Comparison of ENCODE assay signal across 29 cellular contexts in genomic region chr3:99321261-99321660, GRCh38.
"Had no signal": no experiment of that assay in that cellular context is flagged by ENCODE, and none has a peak within 500 bp of the region (broad histone marks: within the 10 kb centered on the region; RNA-seq: fewer than 3 reads in every experiment).

No MANE protein-coding gene starts in this region.

- H3K36me3 ChIP-seq: cardiac muscle cell, gastroesophageal sphincter had no signal

- H3K27me3 ChIP-seq: cardiac muscle cell, gastroesophageal sphincter had no signal

- H3K27ac Mint-ChIP-seq: activated CD4-positive, alpha-beta memory T cell treated with anti-CD3 and anti-CD28 coated beads, Interleukin-2, amount 10 ng/mL, durations not matched to agents 7 days and 5 days; activated CD4-positive, alpha-beta T cell treated with anti-CD3 and anti-CD28 coated beads for 36 hours; activated CD4-positive, alpha-beta T cell treated with anti-CD3 and anti-CD28 coated beads, Interleukin-2, amount 10 ng/mL, durations not matched to agents 24 days and 14 days; activated naive CD8-positive, alpha-beta T cell; activated T-helper 17 cell treated with anti-CD3 and anti-CD28 coated beads, Interleukin-2, amount 50 U/mL, for 72 hours; dendritic cell treated with granulocyte-macrophage colony-stimulating factor and Interleukin-4, amounts not matched to agents 40 ng/mL and 50 ng/mL, for 4 days had no signal

- H3K27ac ChIP-seq: cardiac muscle cell, coronary artery had no signal

- H3K36me3 Mint-ChIP-seq: activated naive CD8-positive, alpha-beta T cell had no signal

- H3K4me3 ChIP-seq: cardiac muscle cell, coronary artery, gastroesophageal sphincter had no signal

- DNase-seq: activated CD4-positive, alpha-beta memory T cell treated with anti-CD3 and anti-CD28 coated beads, Interleukin-2, amount 10 ng/mL, durations not matched to agents 7 days and 5 days; activated CD4-positive, alpha-beta T cell treated with anti-CD3 and anti-CD28 coated beads for 36 hours; activated CD4-positive, alpha-beta T cell treated with anti-CD3 and anti-CD28 coated beads, Interleukin-2, amount 10 ng/mL, durations not matched to agents 24 days and 14 days; activated CD4-positive, alpha-beta T cell treated with anti-CD3 and anti-CD28 coated beads, Interleukin-2, amount 50 U/mL, for 4 hours; activated CD4-positive, CD25-positive, alpha-beta regulatory T cell; activated CD4-positive, CD25-positive, alpha-beta regulatory T cell treated with anti-CD3 and anti-CD28 coated beads, Interleukin-2, amount 50 U/mL, for 72 hours; activated CD8-positive, alpha-beta memory T cell treated with anti-CD3 and anti-CD28 coated beads, Interleukin-2, amount 50 U/mL, for 48 hours; activated effector memory CD4-positive, alpha-beta T cell treated with Interleukin-2 at 50 U/mL for 16 hours; activated gamma-delta T cell treated with Interleukin-2 at 50 U/mL for 16 hours; activated naive CD4-positive, alpha-beta T cell treated with anti-CD3 and anti-CD28 coated beads, Interleukin-2, amount 50 U/mL, for 16 hours; activated naive CD4-positive, alpha-beta T cell treated with Interleukin-2 at 50 U/mL for 16 hours; activated T-cell treated with anti-CD3 and anti-CD28 coated beads for 4 hours; activated T-cell treated with anti-CD3 and anti-CD28 coated beads, Interleukin-2, amount 50 U/mL, for 4 hours; amniotic stem cell; anterior cingulate cortex; central memory CD4-positive, alpha-beta T cell; cerebellar nuclear complex; effector CD8-positive, alpha-beta T cell; foreskin melanocyte; head of caudate nucleus; T-helper 2 cell had no signal

- H3K27me3 Mint-ChIP-seq: activated CD4-positive, alpha-beta memory T cell treated with anti-CD3 and anti-CD28 coated beads, Interleukin-2, amount 10 ng/mL, durations not matched to agents 7 days and 5 days; activated CD4-positive, alpha-beta T cell treated with anti-CD3 and anti-CD28 coated beads for 36 hours; activated CD4-positive, alpha-beta T cell treated with anti-CD3 and anti-CD28 coated beads, Interleukin-2, amount 10 ng/mL, durations not matched to agents 24 days and 14 days; activated naive CD8-positive, alpha-beta T cell; activated T-helper 17 cell treated with anti-CD3 and anti-CD28 coated beads, Interleukin-2, amount 50 U/mL, for 72 hours; dendritic cell treated with granulocyte-macrophage colony-stimulating factor and Interleukin-4, amounts not matched to agents 40 ng/mL and 50 ng/mL, for 4 days had no signal

- H3K4me3 Mint-ChIP-seq: activated CD4-positive, alpha-beta memory T cell treated with anti-CD3 and anti-CD28 coated beads, Interleukin-2, amount 10 ng/mL, durations not matched to agents 7 days and 5 days; activated CD4-positive, alpha-beta T cell treated with anti-CD3 and anti-CD28 coated beads for 36 hours; activated CD4-positive, alpha-beta T cell treated with anti-CD3 and anti-CD28 coated beads, Interleukin-2, amount 10 ng/mL, durations not matched to agents 24 days and 14 days; activated naive CD8-positive, alpha-beta T cell; activated T-cell treated with anti-CD3 and anti-CD28 coated beads, Interleukin-2, amount 50 U/mL, for 4 hours; activated T-helper 17 cell treated with anti-CD3 and anti-CD28 coated beads, Interleukin-2, amount 50 U/mL, for 72 hours; dendritic cell treated with granulocyte-macrophage colony-stimulating factor and Interleukin-4, amounts not matched to agents 40 ng/mL and 50 ng/mL, for 4 days had no signal

- H3K9me3 ChIP-seq: gastroesophageal sphincter had no signal

- H3K4me1 Mint-ChIP-seq: activated CD4-positive, alpha-beta memory T cell treated with anti-CD3 and anti-CD28 coated beads, Interleukin-2, amount 10 ng/mL, durations not matched to agents 7 days and 5 days; activated CD4-positive, alpha-beta T cell treated with anti-CD3 and anti-CD28 coated beads for 36 hours; activated CD4-positive, alpha-beta T cell treated with anti-CD3 and anti-CD28 coated beads, Interleukin-2, amount 10 ng/mL, durations not matched to agents 24 days and 14 days; activated T-helper 17 cell treated with anti-CD3 and anti-CD28 coated beads, Interleukin-2, amount 50 U/mL, for 72 hours had no signal

- FAIRE-seq: astrocyte, endometrium had no signal

- H3K9me3 Mint-ChIP-seq: activated CD4-positive, alpha-beta T cell treated with anti-CD3 and anti-CD28 coated beads, Interleukin-2, amount 10 ng/mL, durations not matched to agents 24 days and 14 days; activated T-helper 17 cell treated with anti-CD3 and anti-CD28 coated beads, Interleukin-2, amount 50 U/mL, for 72 hours; dendritic cell treated with granulocyte-macrophage colony-stimulating factor and Interleukin-4, amounts not matched to agents 40 ng/mL and 50 ng/mL, for 4 days had no signal
